In the genomic region with DNA sequence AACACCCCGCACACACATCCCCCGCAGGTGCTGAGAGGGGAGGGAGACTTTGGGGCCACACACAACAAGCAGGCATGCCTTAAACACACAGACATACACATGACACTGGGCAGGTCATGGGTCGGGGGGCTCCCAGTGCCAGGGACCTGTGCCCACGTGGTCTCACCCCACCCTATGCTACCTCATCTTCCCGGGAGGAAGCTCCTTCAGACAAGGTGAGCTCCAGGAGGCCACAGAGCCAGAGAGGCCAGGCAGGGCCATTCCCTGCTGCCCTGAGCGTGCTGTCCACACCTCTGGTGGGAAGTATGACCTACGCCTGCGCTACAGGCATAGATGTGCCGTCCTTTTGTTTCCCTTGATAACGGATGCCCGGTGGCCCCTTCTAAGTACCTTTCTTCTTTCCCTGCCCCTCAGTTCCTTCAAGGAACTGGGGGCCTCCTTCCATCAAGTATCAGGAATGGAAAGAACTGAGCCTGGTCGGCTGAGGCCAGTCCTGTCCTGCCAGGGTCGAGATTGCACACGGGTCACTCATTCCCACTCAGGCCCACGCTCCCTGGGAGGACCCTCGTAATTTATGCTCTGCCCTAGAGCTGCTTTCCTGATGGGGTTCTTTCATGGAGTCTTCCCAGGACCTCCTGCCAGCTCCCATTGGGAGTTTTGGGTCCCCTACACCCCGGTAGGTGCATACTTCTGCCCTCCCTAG, we compare ENCODE assay signal across 11 cellular contexts. TPM values are rescaled to one million over a fixed set of nuclear protein-coding genes. Genes with fewer than 3 reads are reported as not detected.
"Had no signal": no experiment of that assay in that cellular context is flagged by ENCODE, and none has a peak within 500 bp of the region (broad histone marks: within the 10 kb centered on the region; RNA-seq: fewer than 3 reads in every experiment).

No MANE protein-coding gene starts in this region.

- H3K4me3 ChIP-seq: GM23248, HAP-1 had no signal

- H3K36me3 Mint-ChIP-seq: IgD-negative memory B cell had no signal

- FAIRE-seq: HepG2 had no signal

- H3K27ac Mint-ChIP-seq: HFFc6 had no signal

- H3K9me3 Mint-ChIP-seq: HFFc6, IgD-negative memory B cell had no signal

- H3K9ac ChIP-seq: GM23248 had no signal

- H3K36me3 ChIP-seq: HAP-1 had no signal

- H3K4me1 Mint-ChIP-seq: IgD-negative memory B cell had no signal

- H3K27ac ChIP-seq: GM23248 had no signal

- H2AFZ ChIP-seq: GM23248 had no signal

- DNase-seq: GM23248, GOT3, H7, HFFc6, KBM-7 had no signal

- H3K9me3 ChIP-seq: HAP-1 had no signal

- H3K4me1 ChIP-seq: HAP-1 had no signal

- H3K4me3 Mint-ChIP-seq: HFFc6 had no signal

- ATAC-seq: HCT116, HepG2 had no signal

RNA-seq across cellular contexts. Expression of a gene that starts 4.7 kb away (rescaled TPM):
- total RNA-seq: GM23248, H4, H7, HepG2, HFFc6, HT-29 had no signal
- polyA plus RNA-seq: GM23248, HepG2, IgD-negative memory B cell had no signal
